10 cellular contexts compared by ENCODE assay signal in genomic region chr5:132473608-132474007, GRCh38. TPM values are rescaled to one million over a fixed set of nuclear protein-coding genes. Genes with fewer than 3 reads are reported as not detected.
A peak's percentile ranks its signal among the peaks of the same experiment; 100 is the strongest.
DNase-seq lines count a peak whose midpoint lies in the region; ATAC-seq, FAIRE-seq and TF ChIP-seq lines count a peak whose summit lies in the region.
"Had no signal": no experiment of that assay in that cellular context is flagged by ENCODE, and none has a peak within 500 bp of the region (broad histone marks: within the 10 kb centered on the region; RNA-seq: fewer than 3 reads in every experiment).

No MANE protein-coding gene starts in this region.

- H3K27me3 Mint-ChIP-seq in IgD-negative memory B cell, result no peaks in the 10 kb centered on the region
- no peaks in the 10 kb centered on the region for H3K27me3 Mint-ChIP-seq in activated CD4-positive, alpha-beta memory T cell treated with anti-CD3 and anti-CD28 coated beads for 36 hours
- H3K27me3 Mint-ChIP-seq in effector memory CD8-positive, alpha-beta T cell, result no peaks in the 10 kb centered on the region
- H3K27me3 Mint-ChIP-seq: stimulated activated naive B cell treated with anti-CD40 and anti-IgM and Interleukin-4, amounts not matched to agents 10 μg/mL and 1 μg/mL and 100 μg/mL, for 72 hours had no signal

- TF ChIP-seq POLR2A in spleen (IDR thresholded peaks at IDR 0.05), result no peak

- peak; percentile 10 for DNase-seq in activated CD4-positive, alpha-beta memory T cell treated with anti-CD3 and anti-CD28 coated beads for 36 hours
- DNase-seq in effector memory CD8-positive, alpha-beta T cell, result peak in 2 of 3 experiments; percentile 14 to 17
- DNase-seq in spleen (peak; percentile 65), RCC 7860 (ENCODE audit: low spot score) (no peak), NCI-H1105 treated with DMSO at 0.1 percent for 48 hours (lab: John Stamatoyannopoulos, UW) (no peak)
- DNase-seq: KBM-7, NCI-H2081 treated with DMSO at 0.1 percent for 48 hours had no signal

- POLR2A ChIA-PET in activated CD4-positive, alpha-beta memory T cell treated with anti-CD3 and anti-CD28 coated beads for 36 hours (lab: Charles Lee), result interaction anchor here (0.7 to 13.7 kb wide), 6 partner anchors 7 to 63 kb away, joined by 3 to 252 read pairs (median 10); partner anchors contain the start of gene IRF1

- peak overlapping the region; percentile 68 to 99 (median 92) for H3K27ac ChIP-seq in spleen

- no peaks in the 10 kb centered on the region for H3K9me3 Mint-ChIP-seq in IgD-negative memory B cell
- no peaks in the 10 kb centered on the region for H3K9me3 Mint-ChIP-seq in activated CD4-positive, alpha-beta memory T cell treated with anti-CD3 and anti-CD28 coated beads for 36 hours
- no peaks in the 10 kb centered on the region for H3K9me3 Mint-ChIP-seq in effector memory CD8-positive, alpha-beta T cell
- H3K9me3 Mint-ChIP-seq: stimulated activated naive B cell treated with anti-CD40 and anti-IgM and Interleukin-4, amounts not matched to agents 10 μg/mL and 1 μg/mL and 100 μg/mL, for 72 hours had no signal

- peaks cover 0 to 41% (median 0%) of the 10 kb centered on the region in 6 donors for H3K36me3 ChIP-seq in spleen

- no peak for TF ChIP-seq CTCF in spleen (IDR thresholded peaks at IDR 0.05 in 8 of 11, conservative IDR thresholded peaks at IDR 0.05 in 3 of 11)

- no peak for FAIRE-seq in RCC 7860 (lab: Jason Lieb, UNC)

- WGBS in spleen, 5 donors, result 81 to 88% (median 87%) methylated on average over 1 of the region's 1 CpG

- intact Hi-C loops in activated CD4-positive, alpha-beta memory T cell treated with anti-CD3 and anti-CD28 coated beads for 36 hours (cut with micrococcal nuclease), result loop anchor here (1.0 to 2.0 kb wide), 2 partner anchors 15 to 23 kb away; no protein-coding TSS in a partner anchor
- intact Hi-C loops in spleen (cut with DNase I; ENCODE audit: low total_unique reads), result no loop called here

- peak overlapping the region in 3 of 4 donors; percentile 77 to 85 (median 79) for H3K4me3 Mint-ChIP-seq in IgD-negative memory B cell
- no peak overlapping the region for H3K4me3 Mint-ChIP-seq in activated CD4-positive, alpha-beta memory T cell treated with anti-CD3 and anti-CD28 coated beads for 36 hours
- H3K4me3 Mint-ChIP-seq in effector memory CD8-positive, alpha-beta T cell, result peak overlapping the region; percentile 66 to 68

- CTCF ChIA-PET in activated CD4-positive, alpha-beta memory T cell treated with anti-CD3 and anti-CD28 coated beads for 36 hours (lab: Charles Lee), result interaction anchor here (0.8 to 2.5 kb wide), 6 partner anchors 12 to 87 kb away, joined by 3 to 12 read pairs (median 4); partner anchors contain the start of gene IRF1

- H3K4me1 ChIP-seq in spleen, result peaks cover 69 to 100% (median 90%) of the 10 kb centered on the region in 6 donors

- no peak for ATAC-seq in effector memory CD8-positive, alpha-beta T cell (replicated peaks)
- no peak for ATAC-seq in GM19035 (IDR thresholded peaks at IDR 0.05; ENCODE audit: unreplicated experiment)

- peaks cover 54 to 68% (median 59%) of the 10 kb centered on the region in 3 donors for H3K4me1 Mint-ChIP-seq in IgD-negative memory B cell
- peaks cover 78% of the 10 kb centered on the region for H3K4me1 Mint-ChIP-seq in activated CD4-positive, alpha-beta memory T cell treated with anti-CD3 and anti-CD28 coated beads for 36 hours (ENCODE audit: low read depth)
- H3K4me1 Mint-ChIP-seq in effector memory CD8-positive, alpha-beta T cell (ENCODE audit: low read depth in 2 of 2), result peaks cover 85 to 87% of the 10 kb centered on the region in 2 donors

- H3K9me3 ChIP-seq in spleen, result no peaks in the 10 kb centered on the region

- no peaks in the 10 kb centered on the region for H3K27me3 ChIP-seq in spleen (replicated peaks in 1 of 7)

- H3K27ac Mint-ChIP-seq in IgD-negative memory B cell, result peak overlapping the region; percentile 88 to 98 (median 94)
- H3K27ac Mint-ChIP-seq in activated CD4-positive, alpha-beta memory T cell treated with anti-CD3 and anti-CD28 coated beads for 36 hours, result peak overlapping the region; percentile 91
- peak overlapping the region; percentile 97 to 99 for H3K27ac Mint-ChIP-seq in effector memory CD8-positive, alpha-beta T cell

- H3K4me3 ChIP-seq in spleen, result no peak overlapping the region

- H3K36me3 Mint-ChIP-seq in IgD-negative memory B cell, result peaks cover 1% of the 10 kb centered on the region
- H3K36me3 Mint-ChIP-seq in activated CD4-positive, alpha-beta memory T cell treated with anti-CD3 and anti-CD28 coated beads for 36 hours, result no peaks in the 10 kb centered on the region
- H3K36me3 Mint-ChIP-seq in effector memory CD8-positive, alpha-beta T cell (ENCODE audit: insufficient read depth), result peaks cover 100% of the 10 kb centered on the region

RNA-seq across cellular contexts. Expression of gene IRF1, which starts 17.0 kb away (rescaled TPM):
- polyA plus RNA-seq in IgD-negative memory B cell, result 207 TPM
- total RNA-seq in activated CD4-positive, alpha-beta memory T cell treated with anti-CD3 and anti-CD28 coated beads for 36 hours, result 100 to 1,000 TPM; 104 to 106 TPM
- 100 to 1,000 TPM; 146 to 307 (median 165) TPM for total RNA-seq in spleen
- 100 to 1,000 TPM in 1 of 3 donors, 10 to 100 TPM in 2; 57.9 to 113 (median 59.7) TPM for polyA plus RNA-seq in spleen

Comparison
In these comparisons a context has a peak if more than half of its experiments do, and no peak if none do; other contexts are left out.
1. DNase-seq: peak in activated CD4-positive, alpha-beta memory T cell treated with anti-CD3 and anti-CD28 coated beads for 36 hours (single experiment), effector memory CD8-positive, alpha-beta T cell (2 of 3) and spleen (single experiment); none in RCC 7860 (single experiment) and NCI-H1105 treated with DMSO at 0.1 percent for 48 hours (single experiment).
2. Peak in every context shown above with its lines, with median percentiles within 50 percentile points of each other: H3K27ac Mint-ChIP-seq.